Comparison of ENCODE assay signal across 1 cellular context in genomic region chr1:85616736-85617135, GRCh38.
TF ChIP-seq lines count a peak whose summit lies in the region.

No MANE protein-coding gene starts in this region.

TF ChIP-seq in IMR-90, 13 proteins besides CTCF, POLR2A, EP300 and RAD21:
- TF ChIP-seq CHD1 (IDR thresholded peaks at IDR 0.05; ENCODE audit: low read depth, low read length) = no peak
- no peak for TF ChIP-seq RCOR1 (IDR thresholded peaks at IDR 0.05; ENCODE audit: insufficient replicate concordance, low read length)
- no peak for TF ChIP-seq RFX5 (IDR thresholded peaks at IDR 0.05; ENCODE audit: low read depth, low read length)
- TF ChIP-seq ELK1 (IDR thresholded peaks at IDR 0.05; ENCODE audit: borderline replicate concordance, low read depth, low read length) = no peak
- TF ChIP-seq MAFK (IDR thresholded peaks at IDR 0.05; ENCODE audit: low read depth, low read length) = no peak
- no peak for TF ChIP-seq SMC3 (IDR thresholded peaks at IDR 0.05; ENCODE audit: low read depth, low read length)
- no peak for TF ChIP-seq MAZ (IDR thresholded peaks at IDR 0.05; ENCODE audit: borderline replicate concordance, low read depth, low read length)
